In the genomic region with DNA sequence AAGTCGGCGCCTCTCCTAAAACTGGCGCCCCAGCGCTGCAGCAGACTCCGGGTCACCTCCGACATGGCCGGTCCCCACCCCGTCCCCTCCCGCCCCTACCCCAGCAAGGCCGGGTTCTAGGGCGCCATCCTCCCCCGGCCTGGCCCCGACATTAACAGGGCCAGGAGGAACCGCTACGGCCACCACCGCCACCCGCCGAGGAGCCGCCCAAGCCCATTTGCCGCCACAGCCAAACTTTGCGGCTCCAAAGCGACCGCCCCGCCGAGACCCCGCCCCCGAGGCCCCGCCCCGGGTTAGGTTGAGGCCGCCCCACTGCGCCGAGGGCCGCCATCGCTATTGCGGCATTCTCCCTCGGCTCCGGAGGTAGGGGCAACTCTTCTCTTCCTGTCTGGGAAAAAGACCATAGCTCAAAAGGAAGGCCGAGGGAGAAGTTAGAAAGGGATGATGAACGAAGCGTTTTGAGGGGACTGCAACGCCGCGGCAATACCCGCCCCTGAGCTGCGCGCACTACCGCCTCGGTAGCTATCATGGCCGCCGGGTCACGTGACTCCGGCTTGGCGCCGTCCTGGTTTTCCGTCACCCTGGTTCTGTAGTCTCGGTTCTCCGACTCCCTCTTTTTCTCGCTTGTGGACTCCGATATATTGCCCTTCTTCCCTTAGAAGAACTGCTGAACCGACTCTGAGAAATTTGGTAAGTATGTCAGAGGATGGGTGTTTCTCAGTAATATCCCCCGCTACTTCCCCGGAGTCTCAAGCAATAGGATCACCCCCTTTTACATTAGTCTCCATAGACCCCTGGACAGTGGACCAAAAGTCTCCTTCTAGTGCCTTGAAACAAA, we compare ENCODE assay signal across 8 cellular contexts. TPM values are rescaled to one million over a fixed set of nuclear protein-coding genes. Genes with fewer than 3 reads are reported as not detected.
DNase-seq lines count a peak whose midpoint lies in the region; ATAC-seq and TF ChIP-seq lines count a peak whose summit lies in the region.

A gene with protein sequence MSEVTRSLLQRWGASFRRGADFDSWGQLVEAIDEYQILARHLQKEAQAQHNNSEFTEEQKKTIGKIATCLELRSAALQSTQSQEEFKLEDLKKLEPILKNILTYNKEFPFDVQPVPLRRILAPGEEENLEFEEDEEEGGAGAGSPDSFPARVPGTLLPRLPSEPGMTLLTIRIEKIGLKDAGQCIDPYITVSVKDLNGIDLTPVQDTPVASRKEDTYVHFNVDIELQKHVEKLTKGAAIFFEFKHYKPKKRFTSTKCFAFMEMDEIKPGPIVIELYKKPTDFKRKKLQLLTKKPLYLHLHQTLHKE (minus strand): TSS at position 239 of the 838 bp plus-strand sequence. CDS start 174 bp downstream, at position 65.
A gene with protein sequence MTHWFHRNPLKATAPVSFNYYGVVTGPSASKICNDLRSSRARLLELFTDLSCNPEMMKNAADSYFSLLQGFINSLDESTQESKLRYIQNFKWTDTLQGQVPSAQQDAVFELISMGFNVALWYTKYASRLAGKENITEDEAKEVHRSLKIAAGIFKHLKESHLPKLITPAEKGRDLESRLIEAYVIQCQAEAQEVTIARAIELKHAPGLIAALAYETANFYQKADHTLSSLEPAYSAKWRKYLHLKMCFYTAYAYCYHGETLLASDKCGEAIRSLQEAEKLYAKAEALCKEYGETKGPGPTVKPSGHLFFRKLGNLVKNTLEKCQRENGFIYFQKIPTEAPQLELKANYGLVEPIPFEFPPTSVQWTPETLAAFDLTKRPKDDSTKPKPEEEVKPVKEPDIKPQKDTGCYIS (plus strand): TSS at position 312 of the 838 bp plus-strand sequence. CDS start 3,136 bp downstream, outside the sequence.

- CTCF ChIA-PET in BJ (lab: Yijun Ruan, JAX) = interaction anchor here (0.6 to 1.6 kb wide), 3 partner anchors 9 to 247 kb away, joined by 3 to 5 read pairs (median 3); no protein-coding TSS in a partner anchor

- H3K4me3 ChIP-seq in BJ (ENCODE audit: low read depth, low read length) = peak within 1 kb of the TSS; percentile 83

- peak within 1 kb of the TSS; percentile 100 for H3K27ac ChIP-seq in cingulate gyrus (ENCODE audit: low read depth, low read length)

- H3K36me3 ChIP-seq in BJ (ENCODE audit: control insufficient read depth, insufficient read depth, low read length) = 0 out of 2 replicates have a peak, but pooled peaks cover 5% of the 10 kb centered on the region

- DNase-seq in BJ (ENCODE audit: low read depth) (peak; percentile 17), NCI-H526 (lab: John Stamatoyannopoulos, UW) (peak; percentile 67 to 87), left colon (peak; percentile 93 to 98)
- peak; percentile 97 for DNase-seq in activated CD4-positive, alpha-beta T cell treated with anti-CD3 and anti-CD28 coated beads for 48 hours
- DNase-seq in stimulated activated CD4-positive, alpha-beta T cell treated with anti-CD3 and anti-CD28 coated beads, Interleukin-1b, Interleukin-23, amount 100 ng/mL, for 48 hours = peak; percentile 92

- ATAC-seq in GM19328 (IDR thresholded peaks at IDR 0.05; ENCODE audit: unreplicated experiment) (peak; percentile 77), HG03469 (IDR thresholded peaks at IDR 0.05; ENCODE audit: unreplicated experiment) (peak; percentile 47), left colon (peak; percentile 88)

- no peaks in the 10 kb centered on the region for H3K27me3 ChIP-seq in BJ (ENCODE audit: control insufficient read depth, insufficient read depth, low read length)

- POLR2A ChIA-PET in BJ (lab: Charles Lee) = no interaction called here

- TF ChIP-seq CTCF in BJ (IDR thresholded peaks at IDR 0.05; ENCODE audit: insufficient read depth, low read depth, low read length) = no peak

- intact Hi-C loops in left colon (cut with DNase I, micrococcal nuclease) = loop anchor here in 1 of 2 donors (5.0 kb wide), 1 partner anchor 70 kb away; no protein-coding TSS in a partner anchor

RNA-seq across cellular contexts. Expression of the first gene that starts in this region (rescaled TPM):
- polyA plus RNA-seq in BJ (2011; rRNA removed) = 49.8 and 91.9 TPM in 2 replicates
- polyA minus RNA-seq in BJ (2011; rRNA and poly(A)+ RNA removed) = 41.8 and 48.8 TPM in 2 replicates
- total RNA-seq in left colon = 10 to 100 TPM; 30.6 to 41.2 TPM

RNA-seq across cellular contexts. Expression of the second gene that starts in this region (rescaled TPM):
- polyA plus RNA-seq in BJ (2011; rRNA removed) = 2.6 and 6.4 TPM in 2 replicates
- 4.7 and 11.2 TPM in 2 replicates for polyA minus RNA-seq in BJ (2011; rRNA and poly(A)+ RNA removed)
- total RNA-seq in left colon = 10 to 100 TPM; 65.9 to 71.4 TPM

Comparison
In these comparisons a context has a peak if more than half of its experiments do, and no peak if none do; other contexts are left out.
1. Peak in every context shown above with its lines: DNase-seq, ATAC-seq, H3K4me3 ChIP-seq and H3K27ac ChIP-seq.
2. DNase-seq: peak in every context shown above with its lines; median percentile 97 in activated CD4-positive, alpha-beta T cell treated with anti-CD3 and anti-CD28 coated beads for 48 hours; 96 in left colon; 92 in stimulated activated CD4-positive, alpha-beta T cell treated with anti-CD3 and anti-CD28 coated beads, Interleukin-1b, Interleukin-23, amount 100 ng/mL, for 48 hours; 77 in NCI-H526; 17 in BJ.